ENCODE assay signal across 27 cellular contexts in genomic region chr3:54604495-54604894, GRCh38.
"Had no signal": no experiment of that assay in that cellular context is flagged by ENCODE, and none has a peak within 500 bp of the region (broad histone marks: within the 10 kb centered on the region; RNA-seq: fewer than 3 reads in every experiment).

No MANE protein-coding gene starts in this region.

- H3K4me1 Mint-ChIP-seq: naive thymus-derived CD4-positive, alpha-beta T cell; stimulated activated effector memory CD8-positive, alpha-beta T cell treated with anti-CD3 and anti-CD28 coated beads, Interleukin-12 subunit alpha, Interleukin-12 subunit beta, amount 100 ng/mL, for 72 hours; stimulated activated naive B cell treated with anti-CD40 and anti-IgM and Interleukin-4, amounts not matched to agents 10 μg/mL and 1 μg/mL and 100 μg/mL, for 72 hours had no signal

- H3K27me3 Mint-ChIP-seq: natural killer cell treated with Interleukin-12 subunit alpha and Interleukin-12 subunit beta and Interleukin-15 and Interleukin-18, amount 100 ng/mL, for 72 hours; stimulated activated naive B cell treated with anti-CD40 and anti-IgM and Interleukin-4, amounts not matched to agents 10 μg/mL and 1 μg/mL and 100 μg/mL, for 72 hours; stimulated activated naive CD8-positive, alpha-beta T cell treated with anti-CD3 and anti-CD28 coated beads, Interleukin-15, Interleukin-2, amounts not matched to agents 100 ng/mL and 50 ng/mL, for 24 hours had no signal

- H3K27ac Mint-ChIP-seq: naive thymus-derived CD4-positive, alpha-beta T cell; natural killer cell treated with Interleukin-12 subunit alpha and Interleukin-12 subunit beta and Interleukin-15 and Interleukin-18, amount 100 ng/mL, for 72 hours; progenitor cell of endocrine pancreas; stimulated activated effector memory CD8-positive, alpha-beta T cell treated with anti-CD3 and anti-CD28 coated beads, Interleukin-12 subunit alpha, Interleukin-12 subunit beta, amount 100 ng/mL, for 72 hours; stimulated activated naive B cell treated with anti-CD40 and anti-IgM and Interleukin-4, amounts not matched to agents 10 μg/mL and 1 μg/mL and 100 μg/mL, for 72 hours; stimulated activated naive CD8-positive, alpha-beta T cell treated with anti-CD3 and anti-CD28 coated beads, Interleukin-15, Interleukin-2, amounts not matched to agents 100 ng/mL and 50 ng/mL, for 24 hours had no signal

- H3K79me2 ChIP-seq: parathyroid adenoma had no signal

- H3K4me3 ChIP-seq: ovary, psoas muscle, right lobe of liver, sigmoid colon, stomach, thoracic aorta, thyroid gland, tibial nerve, upper lobe of left lung had no signal

- H3K9me3 ChIP-seq: neutrophil, ovary, psoas muscle, right lobe of liver, sigmoid colon, thoracic aorta, thyroid gland, upper lobe of left lung had no signal

- H3K36me3 Mint-ChIP-seq: naive thymus-derived CD4-positive, alpha-beta T cell; natural killer cell treated with Interleukin-12 subunit alpha and Interleukin-12 subunit beta and Interleukin-15 and Interleukin-18, amount 100 ng/mL, for 72 hours; stimulated activated effector memory CD8-positive, alpha-beta T cell treated with anti-CD3 and anti-CD28 coated beads, Interleukin-12 subunit alpha, Interleukin-12 subunit beta, amount 100 ng/mL, for 72 hours; stimulated activated naive B cell treated with anti-CD40 and anti-IgM and Interleukin-4, amounts not matched to agents 10 μg/mL and 1 μg/mL and 100 μg/mL, for 72 hours had no signal

- ATAC-seq: naive thymus-derived CD4-positive, alpha-beta T cell; psoas muscle; right cardiac atrium; right lobe of liver; stimulated activated effector memory CD8-positive, alpha-beta T cell treated with anti-CD3 and anti-CD28 coated beads, Interleukin-12 subunit alpha, Interleukin-12 subunit beta, amount 100 ng/mL, for 72 hours; stimulated activated naive B cell treated with anti-CD40 and anti-IgM and Interleukin-4, amounts not matched to agents 10 μg/mL and 1 μg/mL and 100 μg/mL, for 72 hours had no signal

- H3K9ac ChIP-seq: parathyroid adenoma had no signal

- H3K36me3 ChIP-seq: neutrophil, ovary, right lobe of liver, sigmoid colon, stomach, thoracic aorta, thyroid gland, tibial nerve, upper lobe of left lung had no signal

- H2AFZ ChIP-seq: parathyroid adenoma had no signal

- H3K4me1 ChIP-seq: parathyroid adenoma, right lobe of liver, upper lobe of left lung had no signal

- DNase-seq: naive thymus-derived CD4-positive, alpha-beta T cell; nucleus accumbens; ovary; posterior cingulate gyrus; psoas muscle; right lobe of liver; sigmoid colon; small intestine; stimulated activated CD4-positive, alpha-beta T cell treated with anti-CD3 and anti-CD28 coated beads, Interleukin-15, amount 100 ng/mL, for 24 hours; stimulated activated CD4-positive, alpha-beta T cell treated with anti-CD3 and anti-CD28 coated beads, Interleukin-2, amount 100 ng/mL, for 24 hours; stimulated activated CD4-positive, alpha-beta T cell treated with anti-CD3 and anti-CD28 coated beads, Interleukin-2, amount 100 ng/mL, for 48 hours; stimulated activated CD4-positive, alpha-beta T cell treated with anti-CD3 and anti-CD28 coated beads, Interleukin-4, amount 100 ng/mL, for 24 hours; stimulated activated naive B cell treated with anti-CD40 and anti-IgM and Interleukin-4, amounts not matched to agents 10 μg/mL and 1 μg/mL and 100 μg/mL, for 72 hours; stimulated activated naive CD4-positive, alpha-beta T cell treated with Interleukin-2 at 50 U/mL for 16 hours; stomach; thyroid gland; trophoblast cell; upper lobe of left lung had no signal

- H3K27me3 ChIP-seq: neutrophil, ovary, right lobe of liver, sigmoid colon, stomach, thyroid gland, tibial nerve, upper lobe of left lung had no signal

- H3K4me3 Mint-ChIP-seq: naive thymus-derived CD4-positive, alpha-beta T cell; natural killer cell treated with Interleukin-12 subunit alpha and Interleukin-12 subunit beta and Interleukin-15 and Interleukin-18, amount 100 ng/mL, for 72 hours; stimulated activated effector memory CD8-positive, alpha-beta T cell treated with anti-CD3 and anti-CD28 coated beads, Interleukin-12 subunit alpha, Interleukin-12 subunit beta, amount 100 ng/mL, for 72 hours; stimulated activated naive B cell treated with anti-CD40 and anti-IgM and Interleukin-4, amounts not matched to agents 10 μg/mL and 1 μg/mL and 100 μg/mL, for 72 hours; stimulated activated naive CD8-positive, alpha-beta T cell treated with anti-CD3 and anti-CD28 coated beads, Interleukin-15, Interleukin-2, amounts not matched to agents 100 ng/mL and 50 ng/mL, for 24 hours had no signal

- H3K27ac ChIP-seq: neutrophil, ovary, parathyroid adenoma, psoas muscle, right lobe of liver, sigmoid colon, stomach, thoracic aorta, thyroid gland, tibial nerve, upper lobe of left lung had no signal
